ENCODE assay signal across 11 cellular contexts in genomic region chr12:15688838-15689237, GRCh38.
DNase-seq lines count a peak whose midpoint lies in the region; ATAC-seq, FAIRE-seq and TF ChIP-seq lines count a peak whose summit lies in the region.
"Had no signal": no experiment of that assay in that cellular context is flagged by ENCODE, and none has a peak within 500 bp of the region (broad histone marks: within the 10 kb centered on the region; RNA-seq: fewer than 3 reads in every experiment).

No MANE protein-coding gene starts in this region.

- POLR2A ChIA-PET in A549 (lab: Yijun Ruan, JAX): no interaction called here

- TF ChIP-seq POLR2A in A549 (IDR thresholded peaks at IDR 0.05; ENCODE audit: low read length) (no peak), NB4 (IDR thresholded peaks at IDR 0.05; ENCODE audit: extremely low read depth, insufficient read length) (no peak)

- CTCF ChIA-PET in A549 (lab: Yijun Ruan, JAX): interaction anchor here (1.0 kb wide), 1 partner anchor 27 kb away, joined by 3 read pairs; no protein-coding TSS in a partner anchor

- H3K9me3 ChIP-seq in A549 (no peaks in the 10 kb centered on the region), esophagus (ENCODE audit: control insufficient read depth in 2 of 2, insufficient read depth in 1 of 2, low read depth in 1 of 2, low read length in 1 of 2) (no peaks in the 10 kb centered on the region)

- no peaks in the 10 kb centered on the region for H3K27me3 ChIP-seq in esophagus (ENCODE audit: control insufficient read depth in 1 of 2, insufficient read depth in 2 of 2, low read length in 2 of 2)

- no peaks in the 10 kb centered on the region for H3K36me3 Mint-ChIP-seq in neural crest cell (ENCODE audit: low read depth)
- no peaks in the 10 kb centered on the region for H3K36me3 Mint-ChIP-seq in activated T-helper 2 cell treated with anti-CD3 and anti-CD28 coated beads, Interferon-gamma antibody, Interleukin-2, Interleukin-4, amounts not matched to agents 10 μg/mL and 5 μg/mL and 100 μg/mL, durations not matched to agents 14 hours and 24 hours and 36 hours (ENCODE audit: low read depth)
- peaks cover 28% of the 10 kb centered on the region for H3K36me3 Mint-ChIP-seq in HFFc6 (ENCODE audit: low read depth)
- H3K36me3 Mint-ChIP-seq: CD4-positive, CD25-positive, alpha-beta regulatory T cell had no signal

- ATAC-seq in A549: peak; percentile 47 to 74; a peak in 3 of 6 replicates

- H3K36me3 ChIP-seq in esophagus (ENCODE audit: control insufficient read depth in 2 of 2, insufficient read depth in 2 of 2, low read length in 1 of 2): no peaks in the 10 kb centered on the region

- H3K27ac ChIP-seq in A549: peak overlapping the region; percentile 54 to 70
- peak overlapping the region; percentile 56 to 76 for H3K27ac ChIP-seq in esophagus (ENCODE audit: low read depth in 2 of 2, low read length in 1 of 2)

- H3K4me1 Mint-ChIP-seq in neural crest cell (peaks cover 63% of the 10 kb centered on the region), HFFc6 (ENCODE audit: low read depth) (peaks cover 95% of the 10 kb centered on the region)
- peaks cover 10% of the 10 kb centered on the region for H3K4me1 Mint-ChIP-seq in activated T-helper 2 cell treated with anti-CD3 and anti-CD28 coated beads, Interferon-gamma antibody, Interleukin-2, Interleukin-4, amounts not matched to agents 10 μg/mL and 5 μg/mL and 100 μg/mL, durations not matched to agents 14 hours and 24 hours and 36 hours (ENCODE audit: low read depth)
- H3K4me1 Mint-ChIP-seq: activated naive CD4-positive, alpha-beta T cell treated with anti-CD3 and anti-CD28 coated beads, Interleukin-2, amount 50 U/mL, for 24 hours; CD4-positive, CD25-positive, alpha-beta regulatory T cell had no signal

- peak overlapping the region; percentile 74 for H3K4me2 ChIP-seq in A549

- no peak for TF ChIP-seq EP300 in A549 (IDR thresholded peaks at IDR 0.05)

- H3K4me1 ChIP-seq in A549 (peaks cover 57% of the 10 kb centered on the region), esophagus (ENCODE audit: control insufficient read depth in 2 of 2, insufficient read depth in 2 of 2, low read length in 1 of 2) (no peaks in the 10 kb centered on the region)

- TF ChIP-seq RAD21 in A549 (conservative IDR thresholded peaks at IDR 0.05 in 1 of 2, IDR thresholded peaks at IDR 0.05 in 1 of 2): no peak

- H3K9me3 Mint-ChIP-seq in neural crest cell (peaks cover 2% of the 10 kb centered on the region), HFFc6 (peaks cover 5% of the 10 kb centered on the region)
- no peaks in the 10 kb centered on the region for H3K9me3 Mint-ChIP-seq in activated T-helper 2 cell treated with anti-CD3 and anti-CD28 coated beads, Interferon-gamma antibody, Interleukin-2, Interleukin-4, amounts not matched to agents 10 μg/mL and 5 μg/mL and 100 μg/mL, durations not matched to agents 14 hours and 24 hours and 36 hours
- H3K9me3 Mint-ChIP-seq: activated naive CD4-positive, alpha-beta T cell treated with anti-CD3 and anti-CD28 coated beads, Interleukin-2, amount 50 U/mL, for 24 hours; CD4-positive, CD25-positive, alpha-beta regulatory T cell had no signal

- DNase-seq in A549 (ENCODE audit: low read depth in 1 of 2, low spot score in 1 of 2): no peak
- DNase-seq in NB4 (ENCODE audit: low read depth): peak; percentile 55
- peak; percentile 31 for DNase-seq in neural crest cell (ENCODE audit: low read depth, low spot score)
- no peak for DNase-seq in activated T-helper 2 cell treated with anti-CD3 and anti-CD28 coated beads, Interferon-gamma antibody, Interleukin-2, Interleukin-4, amounts not matched to agents 10 μg/mL and 5 μg/mL and 100 μg/mL, durations not matched to agents 14 hours and 24 hours and 36 hours (ENCODE audit: low spot score)
- DNase-seq in AG08396 (ENCODE audit: low spot score): no peak
- no peak for DNase-seq in HFFc6
- DNase-seq in stimulated activated CD4-positive, alpha-beta T cell treated with anti-CD3 and anti-CD28 coated beads, Interleukin-4, amount 100 ng/mL, for 1 hour: no peak
- DNase-seq: kidney had no signal

- H3K4me3 Mint-ChIP-seq in neural crest cell (peak overlapping the region; percentile 79), HFFc6 (no peak overlapping the region)
- no peak overlapping the region for H3K4me3 Mint-ChIP-seq in activated T-helper 2 cell treated with anti-CD3 and anti-CD28 coated beads, Interferon-gamma antibody, Interleukin-2, Interleukin-4, amounts not matched to agents 10 μg/mL and 5 μg/mL and 100 μg/mL, durations not matched to agents 14 hours and 24 hours and 36 hours (ENCODE audit: low read depth)
- H3K4me3 Mint-ChIP-seq: activated naive CD4-positive, alpha-beta T cell treated with anti-CD3 and anti-CD28 coated beads, Interleukin-2, amount 50 U/mL, for 24 hours; CD4-positive, CD25-positive, alpha-beta regulatory T cell had no signal

- H3K27ac Mint-ChIP-seq in neural crest cell (ENCODE audit: unreplicated experiment) (peak overlapping the region; percentile 65), HFFc6 (no peak overlapping the region)
- H3K27ac Mint-ChIP-seq in activated T-helper 2 cell treated with anti-CD3 and anti-CD28 coated beads, Interferon-gamma antibody, Interleukin-2, Interleukin-4, amounts not matched to agents 10 μg/mL and 5 μg/mL and 100 μg/mL, durations not matched to agents 14 hours and 24 hours and 36 hours: no peak overlapping the region
- H3K27ac Mint-ChIP-seq: activated naive CD4-positive, alpha-beta T cell treated with anti-CD3 and anti-CD28 coated beads, Interleukin-2, amount 50 U/mL, for 24 hours; CD4-positive, CD25-positive, alpha-beta regulatory T cell had no signal

- TF ChIP-seq CTCF in A549 (IDR thresholded peaks at IDR 0.05) (no peak), NB4 (IDR thresholded peaks at IDR 0.05; ENCODE audit: low read depth, low read length) (no peak), neural crest cell (conservative IDR thresholded peaks at IDR 0.05) (no peak), HFFc6 (IDR thresholded peaks at IDR 0.05) (no peak)

- H3K4me3 ChIP-seq in A549 (no peak overlapping the region), NB4 (ENCODE audit: low read depth, low read length) (peak overlapping the region; percentile 51), esophagus (ENCODE audit: low read depth in 1 of 2, low read length in 2 of 2) (no peak overlapping the region)

- H3K27me3 Mint-ChIP-seq in neural crest cell (ENCODE audit: low read depth) (no peaks in the 10 kb centered on the region), HFFc6 (ENCODE audit: insufficient read depth) (no peaks in the 10 kb centered on the region; the same call in 1 of the 2 replicates)
- H3K27me3 Mint-ChIP-seq in activated T-helper 2 cell treated with anti-CD3 and anti-CD28 coated beads, Interferon-gamma antibody, Interleukin-2, Interleukin-4, amounts not matched to agents 10 μg/mL and 5 μg/mL and 100 μg/mL, durations not matched to agents 14 hours and 24 hours and 36 hours (ENCODE audit: low read depth): peaks cover 12% of the 10 kb centered on the region

- FAIRE-seq in A549 (lab: Jason Lieb, UNC): no peak
- FAIRE-seq: kidney had no signal

- intact Hi-C loops in activated T-helper 2 cell treated with anti-CD3 and anti-CD28 coated beads, Interferon-gamma antibody, Interleukin-2, Interleukin-4, amounts not matched to agents 10 μg/mL and 5 μg/mL and 100 μg/mL, durations not matched to agents 14 hours and 24 hours and 36 hours (cut with micrococcal nuclease): no loop called here

- 67% methylated on average over 6 of the region's 6 CpGs for WGBS in A549 (ENCODE audit: missing lambda C conversion rate)
- WGBS in esophagus, 2 donors: 51 to 61% methylated on average over 6 of the region's 6 CpGs

TF ChIP-seq in A549, 52 proteins besides CTCF, POLR2A, EP300 and RAD21:
- TF ChIP-seq SREBF2 (IDR thresholded peaks at IDR 0.05): no peak
- no peak for TF ChIP-seq ATOH8 (CRISPR knock-in tag; IDR thresholded peaks at IDR 0.05; ENCODE audit: low read depth)
- TF ChIP-seq HDAC2 (IDR thresholded peaks at IDR 0.05): no peak
- no peak for TF ChIP-seq CBX2 (IDR thresholded peaks at IDR 0.05; ENCODE audit: borderline replicate concordance, low read depth)
- TF ChIP-seq RCOR1 (IDR thresholded peaks at IDR 0.05; ENCODE audit: low read depth, low read length): no peak
- no peak for TF ChIP-seq MAFK (IDR thresholded peaks at IDR 0.05; ENCODE audit: partially characterized antibody)
- no peak for TF ChIP-seq RFX5 (IDR thresholded peaks at IDR 0.05)
- no peak for TF ChIP-seq FOSB (CRISPR knock-in tag; IDR thresholded peaks at IDR 0.05)
- TF ChIP-seq BCL3 (IDR thresholded peaks at IDR 0.05): no peak
- no peak for TF ChIP-seq ESRRA (IDR thresholded peaks at IDR 0.05; ENCODE audit: borderline replicate concordance, low read length)
- no peak for TF ChIP-seq HOXB13 (CRISPR knock-in tag; IDR thresholded peaks at IDR 0.05; ENCODE audit: low read depth)
- no peak for TF ChIP-seq BHLHE40 (IDR thresholded peaks at IDR 0.05; ENCODE audit: low read depth, low read length)
- TF ChIP-seq FOXS1 (CRISPR knock-in tag; IDR thresholded peaks at IDR 0.05): no peak
- TF ChIP-seq NPAS2 (CRISPR knock-in tag; IDR thresholded peaks at IDR 0.05; ENCODE audit: borderline replicate concordance): no peak

Comparison
In these comparisons a context has a peak if more than half of its experiments do, and no peak if none do; other contexts are left out.
1. DNase-seq: peak in NB4 (single experiment) and neural crest cell (single experiment); none in A549 (0 of 2), activated T-helper 2 cell treated with anti-CD3 and anti-CD28 coated beads, Interferon-gamma antibody, Interleukin-2, Interleukin-4, amounts not matched to agents 10 μg/mL and 5 μg/mL and 100 μg/mL, durations not matched to agents 14 hours and 24 hours and 36 hours (single experiment), AG08396 (single experiment), HFFc6 (single experiment) and stimulated activated CD4-positive, alpha-beta T cell treated with anti-CD3 and anti-CD28 coated beads, Interleukin-4, amount 100 ng/mL, for 1 hour (single experiment).